Comparison of ENCODE assay signal across 10 cellular contexts in the genomic region with DNA sequence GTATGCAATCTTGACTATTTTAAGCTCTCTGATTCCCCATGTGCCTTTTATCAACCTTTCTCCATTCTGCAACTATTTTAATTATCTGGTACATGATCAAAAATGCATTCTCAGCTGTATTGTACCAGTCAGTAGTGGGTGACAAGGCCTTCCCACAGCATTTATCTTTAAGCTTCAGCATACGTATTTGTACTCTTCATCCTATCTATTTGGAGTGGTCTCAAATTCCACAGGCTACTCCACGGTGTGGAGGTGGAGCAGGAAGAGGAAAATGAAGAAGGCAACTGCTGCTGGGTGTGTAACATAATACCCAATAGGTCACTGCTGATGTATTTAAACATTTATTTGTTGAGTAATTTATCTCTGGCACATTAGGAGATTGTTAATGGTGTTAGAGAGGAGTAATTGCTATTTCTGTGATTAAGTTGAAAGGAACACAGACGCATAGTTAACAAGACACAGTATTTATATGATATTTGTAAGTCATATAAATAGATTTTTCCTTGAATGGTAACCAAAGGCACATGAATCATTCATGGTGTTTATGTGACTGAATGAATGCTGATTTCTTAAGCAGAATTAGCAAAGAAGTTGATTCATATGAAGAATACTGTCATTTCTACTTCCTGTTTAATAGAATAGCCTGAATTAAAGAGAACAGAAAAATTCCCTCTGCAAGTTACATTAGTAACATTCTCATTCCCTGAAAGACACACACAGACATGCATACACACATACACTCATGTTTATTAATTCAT.
A peak's percentile ranks its signal among the peaks of the same experiment; 100 is the strongest.
DNase-seq lines count a peak whose midpoint lies in the region; ATAC-seq and TF ChIP-seq lines count a peak whose summit lies in the region.
"Had no signal": no experiment of that assay in that cellular context is flagged by ENCODE, and none has a peak within 500 bp of the region (broad histone marks: within the 10 kb centered on the region; RNA-seq: fewer than 3 reads in every experiment).

No MANE protein-coding gene starts in this region.

- DNase-seq in AG10803 (ENCODE audit: low read depth): peak; percentile 69
- peak; percentile 21 for DNase-seq in GM20000 (ENCODE audit: low spot score)
- DNase-seq in NCI-H2196 (lab: John Stamatoyannopoulos, UW; ENCODE audit: unreplicated experiment): peak; percentile 20
- DNase-seq in fibroblast of peridontal ligament (ENCODE audit: extremely low read depth): peak; percentile 85
- no peak for DNase-seq in activated gamma-delta T cell treated with Interleukin-2 at 50 U/mL for 16 hours
- DNase-seq in ACHN: no peak
- DNase-seq in occipital lobe (lab: John Stamatoyannopoulos, UW): no peak
- DNase-seq: activated CD4-positive, alpha-beta T cell treated with anti-CD3 and anti-CD28 coated beads for 4 hours had no signal

- H3K4me3 ChIP-seq in AG10803 (ENCODE audit: low read length): no peak overlapping the region
- H3K4me3 ChIP-seq: neural progenitor cell had no signal

- no peak for ATAC-seq in HG03135 (IDR thresholded peaks at IDR 0.05; ENCODE audit: unreplicated experiment)

- no peak for TF ChIP-seq CTCF in AG10803 (conservative IDR thresholded peaks at IDR 0.05; ENCODE audit: low read length)
- no peak for TF ChIP-seq CTCF in GM20000 (IDR thresholded peaks at IDR 0.05; ENCODE audit: extremely low read depth, missing control alignments)

- in situ Hi-C loops in ACHN (cut with HindIII; ENCODE audit: low pct_ligation_motif_present, low pct_unique_long_range_greater_than_20kb, low sequenced_read_pairs): no loop called here

Comparison
In these comparisons a context has a peak if more than half of its experiments do, and no peak if none do; other contexts are left out.
1. DNase-seq: peak in AG10803 (single experiment), GM20000 (single experiment), NCI-H2196 (single experiment) and fibroblast of peridontal ligament (single experiment); none in activated gamma-delta T cell treated with Interleukin-2 at 50 U/mL for 16 hours (single experiment), ACHN (single experiment) and occipital lobe (single experiment).